3 cellular contexts compared by ENCODE assay signal in genomic region chr7:132272763-132273371, GRCh38.
"Had no signal": no experiment of that assay in that cellular context is flagged by ENCODE, and none has a peak within 500 bp of the region (broad histone marks: within the 10 kb centered on the region; RNA-seq: fewer than 3 reads in every experiment).

No MANE protein-coding gene starts in this region.

- H3K4me3 ChIP-seq: GM12878 had no signal

- DNase-seq: GDM1, GF-D8 had no signal
